In genomic region chr6:157510329-157511188, GRCh38 we compare ENCODE assay signal across 1 cellular context.
A peak's percentile ranks its signal among the peaks of the same experiment; 100 is the strongest.
TF ChIP-seq lines count a peak whose summit lies in the region.

No MANE protein-coding gene starts in this region.

TF ChIP-seq in HepG2, 621 proteins besides CTCF, POLR2A, EP300 and RAD21 (continued from another document):
- no peak for TF ChIP-seq MTERF4 (CRISPR knock-in tag; IDR thresholded peaks at IDR 0.05)
- no peak for TF ChIP-seq ELF3 (CRISPR knock-in tag; IDR thresholded peaks at IDR 0.05)
- no peak for TF ChIP-seq CBX2 (IDR thresholded peaks at IDR 0.05; ENCODE audit: low read depth, low read length)
- no peak for TF ChIP-seq CBX2 (CRISPR knock-in tag; IDR thresholded peaks at IDR 0.05; ENCODE audit: low read depth)
- no peak for TF ChIP-seq HOXA5 (CRISPR knock-in tag; IDR thresholded peaks at IDR 0.05)
- TF ChIP-seq POLR2AphosphoS2 (IDR thresholded peaks at IDR 0.05; ENCODE audit: low read depth, low read length): no peak
- TF ChIP-seq YEATS4 (CRISPR knock-in tag; IDR thresholded peaks at IDR 0.05; ENCODE audit: borderline replicate concordance): no peak
- TF ChIP-seq ZNF3 (CRISPR knock-in tag; IDR thresholded peaks at IDR 0.05): no peak
- TF ChIP-seq NR2C2 (CRISPR knock-in tag; IDR thresholded peaks at IDR 0.05; ENCODE audit: borderline replicate concordance): no peak
- no peak for TF ChIP-seq FLYWCH1 (CRISPR knock-in tag; IDR thresholded peaks at IDR 0.05)
- 0 out of 2 replicates have a peak, but pooled peaks have one; percentile 12 for TF ChIP-seq STAG1 (CRISPR knock-in tag; IDR thresholded peaks at IDR 0.05)
- TF ChIP-seq CSRNP2 (CRISPR knock-in tag; conservative IDR thresholded peaks at IDR 0.05; ENCODE audit: low read depth): no peak
- TF ChIP-seq ZNF687 (CRISPR knock-in tag; IDR thresholded peaks at IDR 0.05): peak; percentile 31; the same call in 1 of the 2 replicates
- TF ChIP-seq ZNF615 (CRISPR knock-in tag; IDR thresholded peaks at IDR 0.05; ENCODE audit: borderline replicate concordance): no peak
- 0 out of 2 replicates have a peak, but pooled peaks have one; percentile 57 for TF ChIP-seq NFKB2 (CRISPR knock-in tag; IDR thresholded peaks at IDR 0.05; ENCODE audit: borderline replicate concordance)
- TF ChIP-seq ZNF850 (CRISPR knock-in tag; conservative IDR thresholded peaks at IDR 0.05): no peak
- no peak for TF ChIP-seq MXI1 (IDR thresholded peaks at IDR 0.05; ENCODE audit: borderline replicate concordance, low read depth, low read length)
